In genomic region chr5:154478224-154478565, GRCh38 we compare ENCODE assay signal across 8 cellular contexts. TPM values are rescaled to one million over a fixed set of nuclear protein-coding genes. Genes with fewer than 3 reads are reported as not detected.
DNase-seq lines count a peak whose midpoint lies in the region; ATAC-seq and TF ChIP-seq lines count a peak whose summit lies in the region.

Gene HAND1, minus strand, starts transcription at chr5:154478227. Its CDS starts 219 bp downstream, at chr5:154478008.

- H3K27ac Mint-ChIP-seq in CD4-positive, CD25-positive, alpha-beta regulatory T cell = no peak within 1 kb of the TSS

- no peaks in the 10 kb centered on the region for H3K9me3 ChIP-seq in CD4-positive, CD25-positive, alpha-beta regulatory T cell (ENCODE audit: control insufficient read depth in 2 of 2, low read length in 2 of 2)
- H3K9me3 ChIP-seq in left lung = no peaks in the 10 kb centered on the region
- H3K9me3 ChIP-seq in vagina = no peaks in the 10 kb centered on the region

- peaks cover 0 to 63% (median 36%) of the 10 kb centered on the region in 4 donors for H3K4me1 Mint-ChIP-seq in CD4-positive, CD25-positive, alpha-beta regulatory T cell

- peaks cover 63% of the 10 kb centered on the region for H3K4me1 ChIP-seq in CD4-positive, CD25-positive, alpha-beta regulatory T cell (ENCODE audit: control insufficient read depth, insufficient read depth, low read length, poor library complexity, severe bottlenecking)
- peaks cover 18 to 37% of the 10 kb centered on the region in 2 donors for H3K4me1 ChIP-seq in left lung
- H3K4me1 ChIP-seq in vagina = peaks cover 53% of the 10 kb centered on the region

- peak within 1 kb of the TSS; percentile 22 to 71 (median 66) for H3K4me3 Mint-ChIP-seq in CD4-positive, CD25-positive, alpha-beta regulatory T cell

- H3K36me3 Mint-ChIP-seq in CD4-positive, CD25-positive, alpha-beta regulatory T cell = no peaks in the 10 kb centered on the region

- peaks cover 92% of the 10 kb centered on the region for H3K27me3 Mint-ChIP-seq in CD4-positive, CD25-positive, alpha-beta regulatory T cell

- TF ChIP-seq POLR2A in vagina (IDR thresholded peaks at IDR 0.05) = no peak

- DNase-seq in CD4-positive, CD25-positive, alpha-beta regulatory T cell = no peak
- DNase-seq in NCI-H1092 treated with DMSO at 0.1 percent for 48 hours (lab: John Stamatoyannopoulos, UW) = peak; percentile 11
- DNase-seq in astrocyte of the hippocampus (ENCODE audit: low read depth, low spot score) = peak; percentile 38
- DNase-seq in left lung = no peak
- no peak for DNase-seq in vagina (ENCODE audit: extremely low spot score in 2 of 2)
- DNase-seq in activated effector memory CD4-positive, alpha-beta T cell treated with Interleukin-2 at 50 U/mL for 16 hours = no peak
- no peak for DNase-seq in NCI-H446 treated with DMSO at 0.1 percent for 48 hours (lab: John Stamatoyannopoulos, UW)
- DNase-seq in KG1 (lab: John Stamatoyannopoulos, UW) = no peak

- peaks cover 60% of the 10 kb centered on the region for H3K27me3 ChIP-seq in CD4-positive, CD25-positive, alpha-beta regulatory T cell (ENCODE audit: control insufficient read depth, insufficient read depth, low read length)
- H3K27me3 ChIP-seq in left lung (peaks cover 100% of the 10 kb centered on the region in 2 donors), vagina (peaks cover 44% of the 10 kb centered on the region)

- intact Hi-C loops in left lung (cut with DNase I) (no loop called here), vagina (cut with DNase I) (no loop called here)

- H3K27ac ChIP-seq in CD4-positive, CD25-positive, alpha-beta regulatory T cell (ENCODE audit: insufficient read depth, low read length, poor library complexity, severe bottlenecking) = no peak within 1 kb of the TSS
- no peak within 1 kb of the TSS for H3K27ac ChIP-seq in left lung
- no peak within 1 kb of the TSS for H3K27ac ChIP-seq in vagina

- H3K36me3 ChIP-seq in CD4-positive, CD25-positive, alpha-beta regulatory T cell (ENCODE audit: control insufficient read depth, insufficient read depth, low read length) = no peaks in the 10 kb centered on the region
- H3K36me3 ChIP-seq in left lung (no peaks in the 10 kb centered on the region), vagina (no peaks in the 10 kb centered on the region)

- ATAC-seq in CD4-positive, CD25-positive, alpha-beta regulatory T cell (ENCODE audit: low read depth in 2 of 2) = no peak
- peak; percentile 80 for ATAC-seq in left lung

- peaks cover 0 to 10% (median 0%) of the 10 kb centered on the region in 7 donors for H3K9me3 Mint-ChIP-seq in CD4-positive, CD25-positive, alpha-beta regulatory T cell

- no peak within 1 kb of the TSS for H3K4me3 ChIP-seq in CD4-positive, CD25-positive, alpha-beta regulatory T cell (ENCODE audit: low read depth, low read length)
- H3K4me3 ChIP-seq in left lung (no peak within 1 kb of the TSS), vagina (peak within 1 kb of the TSS; percentile 17 to 27)

- TF ChIP-seq CTCF in left lung (IDR thresholded peaks at IDR 0.05) (no peak), vagina (IDR thresholded peaks at IDR 0.05) (no peak)

RNA-seq across cellular contexts. Expression of gene HAND1, which starts in this region (rescaled TPM):
- not detected for total RNA-seq in CD4-positive, CD25-positive, alpha-beta regulatory T cell
- polyA plus RNA-seq in CD4-positive, CD25-positive, alpha-beta regulatory T cell = not detected
- total RNA-seq in left lung = not detected
- total RNA-seq in vagina = not detected

Comparison
In these comparisons a context has a peak if more than half of its experiments do, and no peak if none do; other contexts are left out.
1. Peak in ATAC-seq in left lung; RNA of the gene not detected or under 1 TPM.
2. DNase-seq: peak in NCI-H1092 treated with DMSO at 0.1 percent for 48 hours (single experiment) and astrocyte of the hippocampus (single experiment); none in CD4-positive, CD25-positive, alpha-beta regulatory T cell (0 of 3), left lung (0 of 2), vagina (0 of 2), activated effector memory CD4-positive, alpha-beta T cell treated with Interleukin-2 at 50 U/mL for 16 hours (single experiment), NCI-H446 treated with DMSO at 0.1 percent for 48 hours (single experiment) and KG1 (single experiment).
3. H3K4me3 ChIP-seq: peak in vagina (2 of 2); none in CD4-positive, CD25-positive, alpha-beta regulatory T cell (single experiment) and left lung (0 of 2).